32 cellular contexts compared by ENCODE assay signal in genomic region chr4:133776503-133776902, GRCh38.
"Had no signal": no experiment of that assay in that cellular context is flagged by ENCODE, and none has a peak within 500 bp of the region (broad histone marks: within the 10 kb centered on the region; RNA-seq: fewer than 3 reads in every experiment).

No MANE protein-coding gene starts in this region.

- H3K27me3 ChIP-seq: adrenal gland, ascending aorta, body of pancreas, brain microvascular endothelial cell, breast epithelium, cardiac muscle cell had no signal

- DNase-seq: activated effector memory CD4-positive, alpha-beta T cell treated with anti-CD3 and anti-CD28 coated beads, Interleukin-2, amount 50 U/mL, for 16 hours; activated effector memory CD4-positive, alpha-beta T cell treated with Interleukin-2 at 50 U/mL for 16 hours; activated gamma-delta T cell; activated gamma-delta T cell treated with Interleukin-2 at 50 U/mL for 16 hours; activated naive CD4-positive, alpha-beta T cell; activated naive CD4-positive, alpha-beta T cell treated with anti-CD3 and anti-CD28 coated beads for 36 hours; activated naive CD4-positive, alpha-beta T cell treated with anti-CD3 and anti-CD28 coated beads, Interleukin-2, amount 10 ng/mL, durations not matched to agents 7 days and 5 days; activated naive CD4-positive, alpha-beta T cell treated with anti-CD3 and anti-CD28 coated beads, Interleukin-2, amount 50 U/mL, for 16 hours; activated naive CD4-positive, alpha-beta T cell treated with Interleukin-2 at 50 U/mL for 16 hours; activated naive CD8-positive, alpha-beta T cell treated with anti-CD3 and anti-CD28 coated beads for 36 hours; activated naive CD8-positive, alpha-beta T cell treated with anti-CD3 and anti-CD28 coated beads, Interleukin-2, amount 10 ng/mL, durations not matched to agents 7 days and 5 days; activated naive CD8-positive, alpha-beta T cell treated with anti-CD3 and anti-CD28 coated beads, Interleukin-2, amount 50 U/mL, for 24 hours; activated T-cell treated with anti-CD3 and anti-CD28 coated beads, Interleukin-2, amount 50 U/mL, for 24 hours; activated T-cell treated with anti-CD3 and anti-CD28 coated beads, Interleukin-2, amount 50 U/mL, for 4 hours; activated T-cell treated with anti-CD3 and anti-CD28 coated beads, Interleukin-2, amount 50 U/mL, for 48 hours; activated T-cell treated with anti-CD3 and anti-CD28 coated beads, Interleukin-2, amount 50 U/mL, for 72 hours; adrenal gland; amniotic stem cell; amygdala; anterior cingulate cortex; aorta; body of pancreas; central memory CD4-positive, alpha-beta T cell; cerebellar nuclear complex had no signal

- FAIRE-seq: astrocyte, bronchial epithelial cell had no signal

- H3K4me3 ChIP-seq: adrenal gland, ascending aorta, body of pancreas, breast epithelium, cardiac muscle cell had no signal

- H3K27ac ChIP-seq: adrenal gland, ascending aorta, body of pancreas, brain microvascular endothelial cell, breast epithelium, cardiac muscle cell had no signal

- H3K4me1 ChIP-seq: adrenal gland, ascending aorta, body of pancreas, breast epithelium had no signal

- H3K36me3 ChIP-seq: adrenal gland, ascending aorta, brain microvascular endothelial cell, breast epithelium, cardiac muscle cell had no signal

- ATAC-seq: activated naive CD4-positive, alpha-beta T cell treated with anti-CD3 and anti-CD28 coated beads, Interleukin-2, amount 50 U/mL, for 72 hours; activated naive CD8-positive, alpha-beta T cell treated with anti-CD3 and anti-CD28 coated beads, Interleukin-2, amount 50 U/mL, for 24 hours; activated T-cell treated with anti-CD3 and anti-CD28 coated beads, Interleukin-2, amount 50 U/mL, for 4 hours; activated T-cell treated with anti-CD3 and anti-CD28 coated beads, Interleukin-2, amount 50 U/mL, for 72 hours; activated T-helper 17 cell treated with anti-CD3 and anti-CD28 coated beads, Interleukin-2, amount 50 U/mL, for 72 hours; body of pancreas had no signal

- H3K9me3 ChIP-seq: adrenal gland, ascending aorta, body of pancreas had no signal
